ENCODE assay signal across 12 cellular contexts in the genomic region with DNA sequence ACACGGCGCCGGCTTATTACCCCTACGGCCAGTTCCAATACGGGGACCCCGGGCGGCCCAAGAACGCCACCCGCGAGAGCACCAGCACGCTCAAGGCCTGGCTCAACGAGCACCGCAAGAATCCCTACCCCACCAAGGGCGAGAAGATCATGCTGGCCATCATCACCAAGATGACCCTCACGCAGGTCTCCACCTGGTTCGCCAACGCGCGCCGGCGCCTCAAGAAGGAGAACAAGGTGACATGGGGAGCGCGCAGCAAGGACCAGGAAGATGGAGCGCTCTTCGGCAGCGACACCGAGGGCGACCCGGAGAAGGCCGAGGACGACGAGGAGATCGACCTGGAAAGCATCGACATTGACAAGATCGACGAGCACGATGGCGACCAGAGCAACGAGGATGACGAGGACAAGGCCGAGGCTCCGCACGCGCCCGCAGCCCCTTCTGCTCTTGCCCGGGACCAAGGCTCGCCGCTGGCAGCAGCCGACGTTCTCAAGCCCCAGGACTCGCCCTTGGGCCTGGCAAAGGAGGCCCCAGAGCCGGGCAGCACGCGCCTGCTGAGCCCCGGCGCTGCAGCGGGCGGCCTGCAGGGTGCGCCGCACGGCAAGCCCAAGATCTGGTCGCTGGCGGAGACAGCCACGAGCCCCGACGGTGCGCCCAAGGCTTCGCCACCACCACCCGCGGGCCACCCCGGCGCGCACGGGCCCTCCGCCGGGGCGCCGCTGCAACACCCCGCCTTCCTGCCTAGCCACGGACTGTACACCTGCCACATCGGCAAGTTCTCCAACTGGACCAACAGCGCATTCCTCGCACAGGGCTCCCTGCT. TPM values are rescaled to one million over a fixed set of nuclear protein-coding genes. Genes with fewer than 3 reads are reported as not detected.
A peak's percentile ranks its signal among the peaks of the same experiment; 100 is the strongest.
DNase-seq lines count a peak whose midpoint lies in the region; ATAC-seq and TF ChIP-seq lines count a peak whose summit lies in the region.
"Had no signal": no experiment of that assay in that cellular context is flagged by ENCODE, and none has a peak within 500 bp of the region (broad histone marks: within the 10 kb centered on the region; RNA-seq: fewer than 3 reads in every experiment).

No MANE protein-coding gene starts in this region.

- ATAC-seq in Right ventricle myocardium superior (ENCODE audit: poor library complexity): no peak
- peak; percentile 30 to 46 for ATAC-seq in lower lobe of right lung
- ATAC-seq in GM18861 (IDR thresholded peaks at IDR 0.05; ENCODE audit: unreplicated experiment): no peak
- ATAC-seq: gastroesophageal sphincter, pancreas, T-cell had no signal

- H3K4me3 ChIP-seq in left ventricle myocardium inferior (no peak overlapping the region), lower lobe of right lung (no peak overlapping the region)
- H3K4me3 ChIP-seq: pancreas had no signal

- intact Hi-C loops in left ventricle myocardium inferior (cut with micrococcal nuclease) (no loop called here), Right ventricle myocardium superior (cut with DNase I) (no loop called here), lower lobe of right lung (cut with DNase I) (no loop called here)

- TF ChIP-seq CTCF in left ventricle myocardium inferior (IDR thresholded peaks at IDR 0.05; ENCODE audit: borderline replicate concordance) (peak; percentile 24), lower lobe of right lung (IDR thresholded peaks at IDR 0.05) (peak; percentile 17)

- no peaks in the 10 kb centered on the region for H3K36me3 ChIP-seq in left ventricle myocardium inferior
- no peaks in the 10 kb centered on the region for H3K36me3 ChIP-seq in lower lobe of right lung
- H3K36me3 ChIP-seq: gastroesophageal sphincter, pancreas had no signal

- DNase-seq in left ventricle myocardium inferior: no peak
- DNase-seq in Right ventricle myocardium superior: no peak
- peak; percentile 9 for DNase-seq in dermis blood vessel endothelial cell
- DNase-seq in lower lobe of right lung: no peak
- DNase-seq in GM03348 (ENCODE audit: low spot score): no peak
- no peak for DNase-seq in DMS153 (lab: John Stamatoyannopoulos, UW)
- no peak for DNase-seq in SKM-1 (lab: John Stamatoyannopoulos, UW; ENCODE audit: unreplicated experiment)
- DNase-seq: DMS53, T-cell had no signal

- H3K27me3 ChIP-seq in left ventricle myocardium inferior (ENCODE audit: low read depth): peaks cover 100% of the 10 kb centered on the region
- H3K27me3 ChIP-seq in lower lobe of right lung (ENCODE audit: low read depth): peaks cover 92% of the 10 kb centered on the region

- H3K27ac ChIP-seq in left ventricle myocardium inferior (replicated peaks): no peak overlapping the region
- no peak overlapping the region for H3K27ac ChIP-seq in lower lobe of right lung
- H3K27ac ChIP-seq: gastroesophageal sphincter, pancreas had no signal

- no peaks in the 10 kb centered on the region for H3K9me3 ChIP-seq in left ventricle myocardium inferior (replicated peaks)
- H3K9me3 ChIP-seq in lower lobe of right lung: no peaks in the 10 kb centered on the region
- H3K9me3 ChIP-seq: gastroesophageal sphincter, pancreas had no signal

- peaks cover 50% of the 10 kb centered on the region for H3K4me1 ChIP-seq in left ventricle myocardium inferior
- peaks cover 24% of the 10 kb centered on the region for H3K4me1 ChIP-seq in lower lobe of right lung
- H3K4me1 ChIP-seq: pancreas had no signal

RNA-seq across cellular contexts. Expression of a gene that starts 3.9 kb away (rescaled TPM):
- total RNA-seq in left ventricle myocardium inferior: 0.16 TPM
- 0.65 TPM for total RNA-seq in Right ventricle myocardium superior
- under 0.01 TPM in 1 of 2 replicates, not detected in the other for total RNA-seq in dermis blood vessel endothelial cell
- total RNA-seq in lower lobe of right lung: 6.0 TPM
- total RNA-seq: T-cell had no signal

Comparison
In these comparisons a context has a peak if more than half of its experiments do, and no peak if none do; other contexts are left out.
1. ATAC-seq: peak in lower lobe of right lung (2 of 2); none in Right ventricle myocardium superior (single experiment) and GM18861 (single experiment).